12 cellular contexts compared by ENCODE assay signal in genomic region chr5:123157797-123158528, GRCh38.
DNase-seq lines count a peak whose midpoint lies in the region; ATAC-seq and TF ChIP-seq lines count a peak whose summit lies in the region.
"Had no signal": no experiment of that assay in that cellular context is flagged by ENCODE, and none has a peak within 500 bp of the region (broad histone marks: within the 10 kb centered on the region; RNA-seq: fewer than 3 reads in every experiment).

No MANE protein-coding gene starts in this region.

- no peak overlapping the region for H3K9ac ChIP-seq in SK-N-SH
- H3K9ac ChIP-seq: BLaER1 treated with 17β-estradiol and CSF1 and Interleukin-3, amounts not matched to agents 10 nM and 100 nM had no signal

- H3K27ac ChIP-seq in SK-N-SH (ENCODE audit: low read depth in 2 of 2, low read length in 1 of 2): peak overlapping the region in 1 of 2 experiments; percentile 50; a peak in 2 of 4 replicates
- H3K27ac ChIP-seq: BLaER1 treated with 17β-estradiol and CSF1 and Interleukin-3, amounts not matched to agents 10 nM and 100 nM had no signal

- H3K4me3 ChIP-seq in SK-N-SH (ENCODE audit: low read depth in 2 of 2, low read length in 1 of 2): no peak overlapping the region
- H3K4me3 ChIP-seq: BLaER1 treated with 17β-estradiol and CSF1 and Interleukin-3, amounts not matched to agents 10 nM and 100 nM; Peyer's patch had no signal

- peak; percentile 49 for TF ChIP-seq RAD21 in SK-N-SH (IDR thresholded peaks at IDR 0.05; ENCODE audit: low read length)

- no peak overlapping the region for H2AFZ ChIP-seq in SK-N-SH (ENCODE audit: low read depth)

- H3K4me2 ChIP-seq in SK-N-SH: peak overlapping the region; percentile 28

- 54% methylated on average over 11 of the region's 11 CpGs for WGBS in SK-N-SH (ENCODE audit: low lambda C conversion rate)

- no peaks in the 10 kb centered on the region for H3K9me3 ChIP-seq in SK-N-SH
- H3K9me3 ChIP-seq: BLaER1 treated with 17β-estradiol and CSF1 and Interleukin-3, amounts not matched to agents 10 nM and 100 nM; Peyer's patch had no signal

- peak in 1 of 2 experiments; percentile 45; a peak in 1 of 4 replicates for TF ChIP-seq EP300 in SK-N-SH (IDR thresholded peaks at IDR 0.05; ENCODE audit: borderline replicate concordance in 1 of 2, low read depth in 1 of 2, low read length in 1 of 2)

- H3K79me2 ChIP-seq in SK-N-SH (ENCODE audit: insufficient read depth): no peaks in the 10 kb centered on the region

- POLR2A ChIA-PET in SK-N-SH (lab: Yijun Ruan, JAX): no interaction called here

- CTCF ChIA-PET in SK-N-SH (lab: Yijun Ruan, JAX): interaction anchor here (0.6 to 1.7 kb wide), 6 partner anchors 13 to 642 kb away, joined by 3 read pairs; no protein-coding TSS in a partner anchor

- peaks cover 4 to 12% of the 10 kb centered on the region in 2 experiments for H3K4me1 ChIP-seq in SK-N-SH (ENCODE audit: control insufficient read depth in 1 of 2, insufficient read depth in 2 of 2, low read depth in 1 of 2, low read length in 1 of 2)
- H3K4me1 ChIP-seq: Peyer's patch had no signal

- no peaks in the 10 kb centered on the region for H3K27me3 ChIP-seq in SK-N-SH (ENCODE audit: insufficient read depth)
- H3K27me3 ChIP-seq: BLaER1 treated with 17β-estradiol and CSF1 and Interleukin-3, amounts not matched to agents 10 nM and 100 nM; Peyer's patch had no signal

- peak; percentile 53 for TF ChIP-seq CTCF in SK-N-SH (IDR thresholded peaks at IDR 0.05)

- no peaks in the 10 kb centered on the region for H3K9me2 ChIP-seq in SK-N-SH

- no peak for ATAC-seq in GM19467 (IDR thresholded peaks at IDR 0.05; ENCODE audit: unreplicated experiment)

- no peaks in the 10 kb centered on the region; the same call in 1 of the 2 replicates for H4K20me1 ChIP-seq in SK-N-SH (ENCODE audit: insufficient read depth)
- H4K20me1 ChIP-seq: BLaER1 treated with 17β-estradiol and CSF1 and Interleukin-3, amounts not matched to agents 10 nM and 100 nM had no signal

- H3F3A ChIP-seq in SK-N-SH (replicated peaks; ENCODE audit: insufficient read depth): peaks cover 13% of the 10 kb centered on the region

- H3K36me3 ChIP-seq in SK-N-SH (replicated peaks in 1 of 2; ENCODE audit: control insufficient read depth in 1 of 2, insufficient read depth in 2 of 2, low read length in 1 of 2): no peaks in the 10 kb centered on the region
- H3K36me3 ChIP-seq: BLaER1 treated with 17β-estradiol and CSF1 and Interleukin-3, amounts not matched to agents 10 nM and 100 nM; Peyer's patch had no signal

- DNase-seq in A172 (ENCODE audit: low spot score) (peak; percentile 66), HCEC 1CT (peak; percentile 77), SK-N-SH (no peak), hepatic stellate cell (ENCODE audit: low spot score) (peak; percentile 29), mucosa of gallbladder (ENCODE audit: low spot score) (no peak), NOMO-1 treated with DMSO at 0.1 percent for 48 hours (lab: John Stamatoyannopoulos, UW; ENCODE audit: unreplicated experiment) (no peak), NCI-H2081 (lab: John Stamatoyannopoulos, UW) (no peak)
- DNase-seq: hypothalamus; Peyer's patch; stimulated activated CD4-positive, alpha-beta T cell treated with anti-CD3 and anti-CD28 coated beads, Interleukin-15, amount 100 ng/mL, for 24 hours had no signal

TF ChIP-seq in SK-N-SH, 30 proteins besides CTCF, POLR2A, EP300 and RAD21:
- TF ChIP-seq YY1 (IDR thresholded peaks at IDR 0.05; ENCODE audit: low read depth) (0 out of 2 replicates have a peak, but pooled peaks have one; percentile 31), RFX5 (IDR thresholded peaks at IDR 0.05; ENCODE audit: low read length) (no peak), POLR2AphosphoS5 (IDR thresholded peaks at IDR 0.05; ENCODE audit: low read depth, low read length) (no peak), RCOR1 (IDR thresholded peaks at IDR 0.05; ENCODE audit: low read length) (no peak), FOSL2 (IDR thresholded peaks at IDR 0.05; ENCODE audit: borderline replicate concordance, low read depth) (peak; percentile 74; the same call in 1 of the 2 replicates), TAF1 (IDR thresholded peaks at IDR 0.05; ENCODE audit: borderline replicate concordance, low read depth, low read length) (no peak), RXRA (IDR thresholded peaks at IDR 0.05; ENCODE audit: borderline replicate concordance, low read depth) (no peak), ELF1 (IDR thresholded peaks at IDR 0.05) (no peak), TEAD4 (IDR thresholded peaks at IDR 0.05; ENCODE audit: borderline replicate concordance, insufficient read depth) (0 out of 2 replicates have a peak, but pooled peaks have one; percentile 33), FOXM1 (IDR thresholded peaks at IDR 0.05; ENCODE audit: low read depth) (no peak), SMC3 (IDR thresholded peaks at IDR 0.05; ENCODE audit: low read depth, low read length) (peak; percentile 34), TCF12 (IDR thresholded peaks at IDR 0.05) (peak; percentile 74), EZH2phosphoT487 (IDR thresholded peaks at IDR 0.05; ENCODE audit: borderline replicate concordance, low read depth) (no peak), MEF2A (IDR thresholded peaks at IDR 0.05; ENCODE audit: borderline replicate concordance, low read depth) (0 out of 2 replicates have a peak, but pooled peaks have one; percentile 11), FOXJ3 (CRISPR knock-in tag; IDR thresholded peaks at IDR 0.05) (no peak), MXI1 (IDR thresholded peaks at IDR 0.05; ENCODE audit: low read depth, low read length) (no peak), JUND (IDR thresholded peaks at IDR 0.05) (peak; percentile 90), NFIC (IDR thresholded peaks at IDR 0.05; ENCODE audit: borderline replicate concordance) (peak; percentile 68; the same call in 1 of the 2 replicates)
- TF ChIP-seq, protein P1, sequence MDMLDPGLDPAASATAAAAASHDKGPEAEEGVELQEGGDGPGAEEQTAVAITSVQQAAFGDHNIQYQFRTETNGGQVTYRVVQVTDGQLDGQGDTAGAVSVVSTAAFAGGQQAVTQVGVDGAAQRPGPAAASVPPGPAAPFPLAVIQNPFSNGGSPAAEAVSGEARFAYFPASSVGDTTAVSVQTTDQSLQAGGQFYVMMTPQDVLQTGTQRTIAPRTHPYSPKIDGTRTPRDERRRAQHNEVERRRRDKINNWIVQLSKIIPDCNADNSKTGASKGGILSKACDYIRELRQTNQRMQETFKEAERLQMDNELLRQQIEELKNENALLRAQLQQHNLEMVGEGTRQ (IDR thresholded peaks at IDR 0.05; ENCODE audit: borderline replicate concordance, low read depth, low read length): no peak
- TF ChIP-seq, protein P2, sequence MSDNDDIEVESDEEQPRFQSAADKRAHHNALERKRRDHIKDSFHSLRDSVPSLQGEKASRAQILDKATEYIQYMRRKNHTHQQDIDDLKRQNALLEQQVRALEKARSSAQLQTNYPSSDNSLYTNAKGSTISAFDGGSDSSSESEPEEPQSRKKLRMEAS (IDR thresholded peaks at IDR 0.05; ENCODE audit: low read depth): no peak
- TF ChIP-seq, protein P3, sequence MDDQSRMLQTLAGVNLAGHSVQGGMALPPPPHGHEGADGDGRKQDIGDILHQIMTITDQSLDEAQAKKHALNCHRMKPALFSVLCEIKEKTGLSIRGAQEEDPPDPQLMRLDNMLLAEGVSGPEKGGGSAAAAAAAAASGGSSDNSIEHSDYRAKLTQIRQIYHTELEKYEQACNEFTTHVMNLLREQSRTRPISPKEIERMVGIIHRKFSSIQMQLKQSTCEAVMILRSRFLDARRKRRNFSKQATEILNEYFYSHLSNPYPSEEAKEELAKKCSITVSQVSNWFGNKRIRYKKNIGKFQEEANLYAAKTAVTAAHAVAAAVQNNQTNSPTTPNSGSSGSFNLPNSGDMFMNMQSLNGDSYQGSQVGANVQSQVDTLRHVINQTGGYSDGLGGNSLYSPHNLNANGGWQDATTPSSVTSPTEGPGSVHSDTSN (IDR thresholded peaks at IDR 0.05): peak; percentile 88
- TF ChIP-seq, protein P4, sequence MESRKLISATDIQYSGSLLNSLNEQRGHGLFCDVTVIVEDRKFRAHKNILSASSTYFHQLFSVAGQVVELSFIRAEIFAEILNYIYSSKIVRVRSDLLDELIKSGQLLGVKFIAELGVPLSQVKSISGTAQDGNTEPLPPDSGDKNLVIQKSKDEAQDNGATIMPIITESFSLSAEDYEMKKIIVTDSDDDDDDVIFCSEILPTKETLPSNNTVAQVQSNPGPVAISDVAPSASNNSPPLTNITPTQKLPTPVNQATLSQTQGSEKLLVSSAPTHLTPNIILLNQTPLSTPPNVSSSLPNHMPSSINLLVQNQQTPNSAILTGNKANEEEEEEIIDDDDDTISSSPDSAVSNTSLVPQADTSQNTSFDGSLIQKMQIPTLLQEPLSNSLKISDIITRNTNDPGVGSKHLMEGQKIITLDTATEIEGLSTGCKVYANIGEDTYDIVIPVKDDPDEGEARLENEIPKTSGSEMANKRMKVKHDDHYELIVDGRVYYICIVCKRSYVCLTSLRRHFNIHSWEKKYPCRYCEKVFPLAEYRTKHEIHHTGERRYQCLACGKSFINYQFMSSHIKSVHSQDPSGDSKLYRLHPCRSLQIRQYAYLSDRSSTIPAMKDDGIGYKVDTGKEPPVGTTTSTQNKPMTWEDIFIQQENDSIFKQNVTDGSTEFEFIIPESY (IDR thresholded peaks at IDR 0.05; ENCODE audit: borderline replicate concordance, low read depth): 0 out of 2 replicates have a peak, but pooled peaks have one; percentile 43
- TF ChIP-seq, protein P5, sequence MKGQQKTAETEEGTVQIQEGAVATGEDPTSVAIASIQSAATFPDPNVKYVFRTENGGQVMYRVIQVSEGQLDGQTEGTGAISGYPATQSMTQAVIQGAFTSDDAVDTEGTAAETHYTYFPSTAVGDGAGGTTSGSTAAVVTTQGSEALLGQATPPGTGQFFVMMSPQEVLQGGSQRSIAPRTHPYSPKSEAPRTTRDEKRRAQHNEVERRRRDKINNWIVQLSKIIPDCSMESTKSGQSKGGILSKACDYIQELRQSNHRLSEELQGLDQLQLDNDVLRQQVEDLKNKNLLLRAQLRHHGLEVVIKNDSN (IDR thresholded peaks at IDR 0.05; ENCODE audit: borderline replicate concordance, low read depth): no peak

Comparison
In these comparisons a context has a peak if more than half of its experiments do, and no peak if none do; other contexts are left out.
1. DNase-seq: peak in A172 (single experiment), HCEC 1CT (single experiment) and hepatic stellate cell (single experiment); none in SK-N-SH (single experiment), mucosa of gallbladder (single experiment), NOMO-1 treated with DMSO at 0.1 percent for 48 hours (single experiment) and NCI-H2081 (0 of 2).